ENCODE assay signal across 18 cellular contexts in the genomic region with DNA sequence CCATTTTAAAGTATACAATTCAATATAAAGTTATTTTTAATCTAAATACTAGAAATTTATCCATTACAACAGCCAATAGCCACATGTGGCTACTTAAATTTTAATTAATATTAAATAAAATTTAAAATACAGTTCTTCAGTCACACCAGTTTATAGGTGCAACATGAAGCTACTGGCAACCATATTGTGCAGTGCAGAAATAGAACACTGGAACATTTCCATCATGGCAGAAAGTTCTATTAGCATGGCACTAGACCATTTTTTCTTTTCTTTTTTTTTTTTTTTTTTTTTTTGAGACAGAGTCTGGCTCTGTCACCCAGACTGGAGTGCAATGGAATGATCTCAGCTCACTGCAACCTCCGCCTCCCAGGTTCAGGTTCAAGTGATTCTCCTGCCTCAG. TPM values are rescaled to one million over a fixed set of nuclear protein-coding genes. Genes with fewer than 3 reads are reported as not detected.
DNase-seq lines count a peak whose midpoint lies in the region; ATAC-seq and TF ChIP-seq lines count a peak whose summit lies in the region.
"Had no signal": no experiment of that assay in that cellular context is flagged by ENCODE, and none has a peak within 500 bp of the region (broad histone marks: within the 10 kb centered on the region; RNA-seq: fewer than 3 reads in every experiment).

No MANE protein-coding gene starts in this region.

- H3K27ac ChIP-seq in HEK293 (ENCODE audit: extremely low read depth, low read depth, low read length) (no peak overlapping the region), Panc1 (ENCODE audit: low read length) (peak overlapping the region; percentile 98; the same call in 1 of the 2 replicates), psoas muscle (peak overlapping the region; percentile 97), stomach (peak overlapping the region in 4 of 5 donors; percentile 35 to 96 (median 66)), upper lobe of right lung (no peak overlapping the region)

- H3K4me3 Mint-ChIP-seq in activated naive CD8-positive, alpha-beta T cell treated with anti-CD3 and anti-CD28 coated beads, Interleukin-2, amount 50 U/mL, for 24 hours, result no peak overlapping the region
- H3K4me3 Mint-ChIP-seq: CD4-positive, alpha-beta T cell; H9 had no signal

- CTCF ChIA-PET in HEK293 (lab: Yijun Ruan, JAX) (interaction anchor here (0.6 to 3.2 kb wide), 8 partner anchors 55 to 173 kb away, joined by 3 to 19 read pairs (median 4); no protein-coding TSS in a partner anchor), Panc1 (lab: Charles Lee) (interaction anchor here (0.6 to 0.7 kb wide), 7 partner anchors 34 to 383 kb away, joined by 3 to 12 read pairs (median 4); no protein-coding TSS in a partner anchor)

- H3K9me3 ChIP-seq in HEK293 (ENCODE audit: control insufficient read depth, insufficient read depth, low read depth, low read length) (no peaks in the 10 kb centered on the region), Panc1 (ENCODE audit: control insufficient read depth, insufficient read depth, low read depth, low read length) (no peaks in the 10 kb centered on the region), psoas muscle (no peaks in the 10 kb centered on the region), stomach (no peaks in the 10 kb centered on the region), upper lobe of right lung (no peaks in the 10 kb centered on the region)
- H3K9me3 ChIP-seq: BE2C, Caco-2 had no signal

- H3K36me3 ChIP-seq in HEK293 (ENCODE audit: control insufficient read depth in 2 of 2, insufficient read depth in 1 of 2, low read length in 2 of 2) (peaks cover 13 to 22% of the 10 kb centered on the region in 2 experiments; a peak in 2 of 3 replicates), Panc1 (ENCODE audit: control insufficient read depth, insufficient read depth, low read length) (peaks cover 8% of the 10 kb centered on the region), psoas muscle (ENCODE audit: insufficient read depth in 1 of 2, low read depth in 1 of 2) (peaks cover 0 to 31% of the 10 kb centered on the region in 2 donors), stomach (peaks cover 14 to 47% (median 45%) of the 10 kb centered on the region in 4 donors), upper lobe of right lung (peaks cover 43% of the 10 kb centered on the region)

- TF ChIP-seq CTCF in HEK293 (tag by site-specific recombination; IDR thresholded peaks at IDR 0.05) (no peak), Panc1 (IDR thresholded peaks at IDR 0.05) (no peak), psoas muscle (IDR thresholded peaks at IDR 0.05) (no peak), stomach (IDR thresholded peaks at IDR 0.05) (no peak), upper lobe of right lung (IDR thresholded peaks at IDR 0.05) (no peak)

- no peaks in the 10 kb centered on the region for H3K27me3 Mint-ChIP-seq in activated naive CD8-positive, alpha-beta T cell treated with anti-CD3 and anti-CD28 coated beads, Interleukin-2, amount 50 U/mL, for 24 hours
- H3K27me3 Mint-ChIP-seq: CD4-positive, alpha-beta T cell; IgD-negative memory B cell had no signal

- ATAC-seq in Panc1 (no peak), psoas muscle (peak in 2 of 4 donors; percentile 48 to 61), HG02623 (IDR thresholded peaks at IDR 0.05; ENCODE audit: unreplicated experiment) (no peak), HG02610 (IDR thresholded peaks at IDR 0.05; ENCODE audit: unreplicated experiment) (no peak), upper lobe of right lung (no peak)
- ATAC-seq in activated naive CD8-positive, alpha-beta T cell treated with anti-CD3 and anti-CD28 coated beads, Interleukin-2, amount 50 U/mL, for 24 hours, result no peak
- ATAC-seq: HepG2 had no signal

- peaks cover 66% of the 10 kb centered on the region for H3K4me1 Mint-ChIP-seq in activated naive CD8-positive, alpha-beta T cell treated with anti-CD3 and anti-CD28 coated beads, Interleukin-2, amount 50 U/mL, for 24 hours

- no peak overlapping the region for H3K27ac Mint-ChIP-seq in activated naive CD8-positive, alpha-beta T cell treated with anti-CD3 and anti-CD28 coated beads, Interleukin-2, amount 50 U/mL, for 24 hours
- H3K27ac Mint-ChIP-seq: CD4-positive, alpha-beta T cell; IgD-negative memory B cell had no signal

- H3K36me3 Mint-ChIP-seq in activated naive CD8-positive, alpha-beta T cell treated with anti-CD3 and anti-CD28 coated beads, Interleukin-2, amount 50 U/mL, for 24 hours (ENCODE audit: low read depth), result peaks cover 36% of the 10 kb centered on the region
- H3K36me3 Mint-ChIP-seq: IgD-negative memory B cell had no signal

- BruUV-seq in Panc1 (replicated peaks; lab: Mats Ljungman, UMichigan), result no TSS peak

- DNase-seq in Panc1 (ENCODE audit: low read depth, low spot score) (no peak), psoas muscle (no peak), stomach (no peak), upper lobe of right lung (no peak)
- DNase-seq in activated naive CD8-positive, alpha-beta T cell treated with anti-CD3 and anti-CD28 coated beads, Interleukin-2, amount 50 U/mL, for 24 hours, result no peak
- DNase-seq: ACHN; BE2C; C1 segment of cervical spinal cord; CD4-positive, alpha-beta T cell; GDM1; H9; KBM-7 had no signal

- no peak for TF ChIP-seq EP300 in stomach (IDR thresholded peaks at IDR 0.05)

- intact Hi-C loops in Panc1 (cut with micrococcal nuclease; ENCODE audit: unreplicated experiment) (no loop called here), psoas muscle (cut with DNase I) (loop anchor here in 1 of 2 donors (5.0 kb wide), 1 partner anchor 111 kb away; no protein-coding TSS in a partner anchor), stomach (cut with DNase I; ENCODE audit: low total_unique reads) (no loop called here), upper lobe of right lung (cut with DNase I) (loop anchor here (10.0 kb wide), 1 partner anchor 104 kb away; no protein-coding TSS in a partner anchor)

- TF ChIP-seq POLR2A in stomach (IDR thresholded peaks at IDR 0.05), result no peak

- no peaks in the 10 kb centered on the region for H3K9me3 Mint-ChIP-seq in activated naive CD8-positive, alpha-beta T cell treated with anti-CD3 and anti-CD28 coated beads, Interleukin-2, amount 50 U/mL, for 24 hours
- H3K9me3 Mint-ChIP-seq: CD4-positive, alpha-beta T cell; H9; IgD-negative memory B cell had no signal

- in situ Hi-C loops in Panc1 (cut with HindIII; ENCODE audit: low pct_unique_long_range_greater_than_20kb, low sequenced_read_pairs), result no loop called here

- H3K4me3 ChIP-seq in HEK293 (ENCODE audit: low read depth, low read length) (no peak overlapping the region), Panc1 (ENCODE audit: low read depth in 2 of 2, low read length in 2 of 2) (no peak overlapping the region), psoas muscle (no peak overlapping the region), stomach (no peak overlapping the region), upper lobe of right lung (no peak overlapping the region)

- H3K4me1 ChIP-seq in HEK293 (ENCODE audit: control insufficient read depth, insufficient read depth, low read length) (no peaks in the 10 kb centered on the region; the same call in 1 of the 2 replicates), Panc1 (ENCODE audit: control insufficient read depth, insufficient read depth, low read length) (peaks cover 29% of the 10 kb centered on the region), psoas muscle (peaks cover 72% of the 10 kb centered on the region), stomach (peaks cover 36 to 86% (median 62%) of the 10 kb centered on the region in 4 donors), upper lobe of right lung (peaks cover 43% of the 10 kb centered on the region)
- H3K4me1 ChIP-seq: BE2C had no signal

- POLR2A ChIA-PET in HEK293 (lab: Yijun Ruan, JAX) (interaction anchor here (0.6 to 2.1 kb wide), 6 partner anchors 53 to 875 kb away, joined by 3 to 9 read pairs (median 4); a partner anchor contains a TSS), Panc1 (lab: Charles Lee) (interaction anchor here (0.6 to 0.7 kb wide), 3 partner anchors 24 to 928 kb away, joined by 4 to 7 read pairs (median 6); no protein-coding TSS in a partner anchor)

- 17 to 45% (median 21%) methylated on average over 1 of the region's 1 CpG for WGBS in psoas muscle, 3 donors
- WGBS in stomach, 5 donors, result 54 to 100% (median 63%) methylated on average over 1 of the region's 1 CpG

- H3K27me3 ChIP-seq in Panc1 (ENCODE audit: control insufficient read depth, insufficient read depth, low read length) (no peaks in the 10 kb centered on the region), psoas muscle (ENCODE audit: insufficient read depth in 3 of 3, low read length in 2 of 3) (no peaks in the 10 kb centered on the region), stomach (no peaks in the 10 kb centered on the region), upper lobe of right lung (no peaks in the 10 kb centered on the region)
- H3K27me3 ChIP-seq: BE2C had no signal

TF ChIP-seq in HEK293, 187 proteins besides CTCF, POLR2A, EP300 and RAD21 (continues in another document):
- TF ChIP-seq ZNF664 (tag by site-specific recombination; IDR thresholded peaks at IDR 0.05), result 0 out of 2 replicates have a peak, but pooled peaks have one; percentile 35

RNA-seq across cellular contexts. Expression of a gene that starts 5.2 kb away (rescaled TPM):
- total RNA-seq in Panc1 (2021; ENCODE audit: unreplicated experiment), result 114 TPM
- 72.9 TPM for polyA plus RNA-seq in Panc1 (2012; ENCODE audit: insufficient read length)
- 10 to 100 TPM; 15.3 to 22.4 (median 19.4) TPM for total RNA-seq in psoas muscle
- polyA plus RNA-seq in psoas muscle, result 10 to 100 TPM; 17.9 to 37.0 (median 19.3) TPM
- total RNA-seq in stomach, result 100 to 1,000 TPM in 1 of 5 donors, 10 to 100 TPM in 2, 1 to 10 TPM in 2; 4.3 to 142 (median 19.4) TPM
- polyA plus RNA-seq in stomach, result 10 to 100 TPM in 2 of 3 donors, 1 to 10 TPM in 1; 8.4 to 14.7 (median 12.5) TPM
- 27.4 TPM for total RNA-seq in upper lobe of right lung

RNA-seq across cellular contexts. Expression of a gene that starts 5.5 kb away (rescaled TPM):
- total RNA-seq in Panc1 (2021; ENCODE audit: unreplicated experiment), result 110 TPM
- 77.2 TPM for polyA plus RNA-seq in Panc1 (2012; ENCODE audit: insufficient read length)
- total RNA-seq in psoas muscle, result 100 to 1,000 TPM in 3 of 4 donors, 10 to 100 TPM in 1; 80.3 to 144 (median 119) TPM
- polyA plus RNA-seq in psoas muscle, result 100 to 1,000 TPM in 2 of 3 donors, 10 to 100 TPM in 1; 60.1 to 184 (median 167) TPM
- total RNA-seq in stomach, result 100 to 1,000 TPM in 2 of 5 donors, 10 to 100 TPM in 3; 12.7 to 104 (median 68.8) TPM
- polyA plus RNA-seq in stomach, result 100 to 1,000 TPM; 164 to 231 (median 170) TPM
- total RNA-seq in upper lobe of right lung, result 118 TPM

RNA-seq across cellular contexts. Expression of a gene that starts 52.4 kb away (rescaled TPM):
- 157 TPM for total RNA-seq in Panc1 (2021; ENCODE audit: unreplicated experiment)
- polyA plus RNA-seq in Panc1 (2012; ENCODE audit: insufficient read length), result 344 TPM
- 100 to 1,000 TPM in 1 of 4 donors, 10 to 100 TPM in 3; 16.1 to 220 (median 65.4) TPM for total RNA-seq in psoas muscle
- 100 to 1,000 TPM; 114 to 744 (median 487) TPM for polyA plus RNA-seq in psoas muscle
- 100 to 1,000 TPM in 4 of 5 donors, 10 to 100 TPM in 1; 89.9 to 188 (median 154) TPM for total RNA-seq in stomach
- polyA plus RNA-seq in stomach, result 100 to 1,000 TPM; 122 to 176 (median 170) TPM
- total RNA-seq in upper lobe of right lung, result 200 TPM

Comparison
In these comparisons a context has a peak if more than half of its experiments do, and no peak if none do; other contexts are left out.
1. H3K27ac ChIP-seq: peak in Panc1 (single experiment), psoas muscle (single experiment) and stomach (4 of 5); none in HEK293 (single experiment) and upper lobe of right lung (single experiment).